Comparison of ENCODE assay signal across 10 cellular contexts in the genomic region with DNA sequence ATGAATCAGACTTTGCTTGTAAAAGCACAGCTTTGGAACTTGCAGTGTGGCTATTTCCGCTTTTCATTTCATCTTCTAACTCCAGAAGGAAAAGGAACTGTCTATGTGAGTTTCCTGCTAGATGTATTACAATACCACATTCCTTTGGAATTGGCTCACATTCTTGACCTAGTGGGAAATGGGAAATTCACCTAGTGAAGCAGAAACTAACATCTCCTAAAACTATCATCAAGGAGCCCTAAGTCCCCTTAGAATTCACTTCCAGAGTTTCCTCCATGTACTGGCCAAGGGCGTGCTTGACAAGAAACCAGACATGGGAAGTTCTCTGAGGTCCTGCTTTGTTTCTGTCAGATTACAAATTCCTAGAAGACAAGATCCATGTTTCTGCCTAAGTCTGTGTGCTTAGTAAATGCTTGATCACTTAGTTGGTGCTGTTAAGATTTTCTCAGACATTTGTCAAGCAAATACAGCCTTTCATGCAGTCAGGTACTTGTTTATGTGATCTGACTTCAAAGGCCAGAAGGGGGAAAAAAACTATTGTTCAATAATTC.
DNase-seq lines count a peak whose midpoint lies in the region; ATAC-seq, FAIRE-seq and TF ChIP-seq lines count a peak whose summit lies in the region.
"Had no signal": no experiment of that assay in that cellular context is flagged by ENCODE, and none has a peak within 500 bp of the region (broad histone marks: within the 10 kb centered on the region; RNA-seq: fewer than 3 reads in every experiment).

No MANE protein-coding gene starts in this region.

- no peak overlapping the region for H3K4me3 Mint-ChIP-seq in naive thymus-derived CD4-positive, alpha-beta T cell
- no peak overlapping the region for H3K4me3 Mint-ChIP-seq in activated CD8-positive, alpha-beta T cell treated with anti-CD3 and anti-CD28 coated beads for 36 hours

- H3K27ac Mint-ChIP-seq in naive thymus-derived CD4-positive, alpha-beta T cell, result no peak overlapping the region
- H3K27ac Mint-ChIP-seq in activated CD8-positive, alpha-beta T cell treated with anti-CD3 and anti-CD28 coated beads for 36 hours, result no peak overlapping the region

- CTCF ChIA-PET in naive thymus-derived CD4-positive, alpha-beta T cell (lab: Charles Lee), result interaction anchor here (0.6 kb wide), 1 partner anchor 400 kb away, joined by 3 read pairs; no protein-coding TSS in a partner anchor
- CTCF ChIA-PET in activated CD8-positive, alpha-beta T cell treated with anti-CD3 and anti-CD28 coated beads for 36 hours (lab: Charles Lee), result no interaction called here

- H3K36me3 ChIP-seq in thoracic aorta, result no peaks in the 10 kb centered on the region
- no peaks in the 10 kb centered on the region for H3K36me3 ChIP-seq in naive thymus-derived CD4-positive, alpha-beta T cell (ENCODE audit: control insufficient read depth in 2 of 3, insufficient read depth in 3 of 3, low read length in 3 of 3)

- H3K27me3 Mint-ChIP-seq in naive thymus-derived CD4-positive, alpha-beta T cell, result peaks cover 3 to 12% (median 7%) of the 10 kb centered on the region in 5 donors
- peaks cover 3% of the 10 kb centered on the region for H3K27me3 Mint-ChIP-seq in activated CD8-positive, alpha-beta T cell treated with anti-CD3 and anti-CD28 coated beads for 36 hours

- peaks cover 16 to 34% of the 10 kb centered on the region in 2 donors for H3K4me1 ChIP-seq in thoracic aorta (ENCODE audit: control insufficient read depth in 1 of 2, low read depth in 2 of 2)
- no peaks in the 10 kb centered on the region for H3K4me1 ChIP-seq in naive thymus-derived CD4-positive, alpha-beta T cell (ENCODE audit: control insufficient read depth in 2 of 2, insufficient read depth in 2 of 2, low read length in 2 of 2)

- H3K27me3 ChIP-seq in thoracic aorta (replicated peaks; ENCODE audit: insufficient read depth), result no peaks in the 10 kb centered on the region
- no peaks in the 10 kb centered on the region for H3K27me3 ChIP-seq in naive thymus-derived CD4-positive, alpha-beta T cell (ENCODE audit: control insufficient read depth in 2 of 2, insufficient read depth in 2 of 2, low read length in 2 of 2)

- no peak overlapping the region for H3K4me3 ChIP-seq in thoracic aorta
- no peak overlapping the region for H3K4me3 ChIP-seq in naive thymus-derived CD4-positive, alpha-beta T cell (ENCODE audit: low read length)

- POLR2A ChIA-PET in naive thymus-derived CD4-positive, alpha-beta T cell (lab: Charles Lee), result no interaction called here
- POLR2A ChIA-PET in activated CD8-positive, alpha-beta T cell treated with anti-CD3 and anti-CD28 coated beads for 36 hours (lab: Charles Lee), result no interaction called here

- no peaks in the 10 kb centered on the region for H3K36me3 Mint-ChIP-seq in naive thymus-derived CD4-positive, alpha-beta T cell
- no peaks in the 10 kb centered on the region for H3K36me3 Mint-ChIP-seq in activated CD8-positive, alpha-beta T cell treated with anti-CD3 and anti-CD28 coated beads for 36 hours (ENCODE audit: low read depth)

- no peak for FAIRE-seq in D721Med (lab: Jason Lieb, UNC)

- TF ChIP-seq POLR2A in GM18505 (IDR thresholded peaks at IDR 0.05; ENCODE audit: borderline replicate concordance, extremely low read depth, insufficient read depth, insufficient read length), result no peak

- no peak for TF ChIP-seq CTCF in thoracic aorta (IDR thresholded peaks at IDR 0.05)
- no peak for TF ChIP-seq CTCF in D721Med (IDR thresholded peaks at IDR 0.05; ENCODE audit: insufficient read depth, missing control alignments)
- TF ChIP-seq CTCF in activated CD8-positive, alpha-beta T cell treated with anti-CD3 and anti-CD28 coated beads for 36 hours (IDR thresholded peaks at IDR 0.05), result no peak

- H3K9me3 ChIP-seq in thoracic aorta, result no peaks in the 10 kb centered on the region
- no peaks in the 10 kb centered on the region for H3K9me3 ChIP-seq in naive thymus-derived CD4-positive, alpha-beta T cell (ENCODE audit: control insufficient read depth in 2 of 3, low read length in 3 of 3)

- H3K4me1 Mint-ChIP-seq in naive thymus-derived CD4-positive, alpha-beta T cell, result peaks cover 0 to 1% (median 0%) of the 10 kb centered on the region in 7 donors
- no peaks in the 10 kb centered on the region for H3K4me1 Mint-ChIP-seq in activated CD8-positive, alpha-beta T cell treated with anti-CD3 and anti-CD28 coated beads for 36 hours (ENCODE audit: low read depth)

- peak; percentile 91 for DNase-seq in HT1080 (ENCODE audit: low read depth)
- DNase-seq in dedifferentiated amniotic fluid mesenchymal stem cell (ENCODE audit: extremely low spot score), result peak; percentile 51
- DNase-seq in left kidney (ENCODE audit: low read depth, low spot score), result peak; percentile 45
- DNase-seq in thoracic aorta (ENCODE audit: low spot score), result no peak
- no peak for DNase-seq in D721Med (ENCODE audit: insufficient read length, low spot score)
- no peak for DNase-seq in naive thymus-derived CD4-positive, alpha-beta T cell
- DNase-seq in activated CD8-positive, alpha-beta T cell treated with anti-CD3 and anti-CD28 coated beads for 36 hours, result no peak
- DNase-seq: NCI-H82 had no signal

- peaks cover 0 to 1% (median 0%) of the 10 kb centered on the region in 11 donors for H3K9me3 Mint-ChIP-seq in naive thymus-derived CD4-positive, alpha-beta T cell
- H3K9me3 Mint-ChIP-seq in activated CD8-positive, alpha-beta T cell treated with anti-CD3 and anti-CD28 coated beads for 36 hours, result no peaks in the 10 kb centered on the region

- peak overlapping the region; percentile 15 to 43 for H3K27ac ChIP-seq in thoracic aorta
- H3K27ac ChIP-seq in naive thymus-derived CD4-positive, alpha-beta T cell (ENCODE audit: low read depth, low read length), result no peak overlapping the region

- ATAC-seq in thoracic aorta (ENCODE audit: insufficient number of reproducible peaks, low FRiP score, low read depth) (no peak), GM18505 (IDR thresholded peaks at IDR 0.05; ENCODE audit: unreplicated experiment) (no peak)
- no peak for ATAC-seq in naive thymus-derived CD4-positive, alpha-beta T cell
- no peak for ATAC-seq in activated CD8-positive, alpha-beta T cell treated with anti-CD3 and anti-CD28 coated beads for 36 hours
- ATAC-seq: activated CD4-positive, CD25-positive, alpha-beta regulatory T cell treated with anti-CD3 and anti-CD28 coated beads, Interleukin-2, amount 50 U/mL, for 24 hours had no signal

- intact Hi-C loops in naive thymus-derived CD4-positive, alpha-beta T cell (cut with micrococcal nuclease), result no loop called here
- intact Hi-C loops in activated CD8-positive, alpha-beta T cell treated with anti-CD3 and anti-CD28 coated beads for 36 hours (cut with micrococcal nuclease), result no loop called here

Comparison
In these comparisons a context has a peak if more than half of its experiments do, and no peak if none do; other contexts are left out.
1. DNase-seq: peak in HT1080 (single experiment), dedifferentiated amniotic fluid mesenchymal stem cell (single experiment) and left kidney (single experiment); none in thoracic aorta (single experiment), D721Med (single experiment), naive thymus-derived CD4-positive, alpha-beta T cell (0 of 9) and activated CD8-positive, alpha-beta T cell treated with anti-CD3 and anti-CD28 coated beads for 36 hours (single experiment).